11 cellular contexts compared by ENCODE assay signal in genomic region chr1:118563969-118564951, GRCh38.
A peak's percentile ranks its signal among the peaks of the same experiment; 100 is the strongest.
DNase-seq lines count a peak whose midpoint lies in the region; ATAC-seq, FAIRE-seq and TF ChIP-seq lines count a peak whose summit lies in the region.
"Had no signal": no experiment of that assay in that cellular context is flagged by ENCODE, and none has a peak within 500 bp of the region (broad histone marks: within the 10 kb centered on the region; RNA-seq: fewer than 3 reads in every experiment).

No MANE protein-coding gene starts in this region.

- RAD21 ChIA-PET in GM12878 (lab: Charles Lee; ENCODE audit: unreplicated experiment): no interaction called here

- no peak overlapping the region for H3K4me2 ChIP-seq in GM12878 (ENCODE audit: control insufficient read depth, insufficient read depth)

- no peak overlapping the region for H3K27ac Mint-ChIP-seq in activated CD8-positive, alpha-beta T cell treated with anti-CD3 and anti-CD28 coated beads, Interleukin-2, amount 10 ng/mL, durations not matched to agents 7 days and 5 days
- H3K27ac Mint-ChIP-seq: naive thymus-derived CD4-positive, alpha-beta T cell had no signal

- BruUV-seq in GM12878 (replicated peaks; lab: Mats Ljungman, UMichigan): no TSS peak

- peak; percentile 31 for ATAC-seq in left ventricle myocardium superior
- ATAC-seq in HG02973 (IDR thresholded peaks at IDR 0.05; ENCODE audit: unreplicated experiment): peak; percentile 82
- ATAC-seq in GM12878: peak; percentile 85
- no peak for ATAC-seq in activated CD8-positive, alpha-beta T cell treated with anti-CD3 and anti-CD28 coated beads, Interleukin-2, amount 10 ng/mL, durations not matched to agents 7 days and 5 days
- ATAC-seq: naive thymus-derived CD4-positive, alpha-beta T cell had no signal

- SMC1A ChIA-PET in GM12878 (lab: Charles Lee; ENCODE audit: uncharacterized antibody, unreplicated experiment): interaction anchor here (1.1 to 2.1 kb wide), 2 partner anchors 9 to 10 kb away, joined by 3 to 7 read pairs; no protein-coding TSS in a partner anchor

- DNase-seq in left ventricle myocardium superior (no peak), left ventricle myocardium inferior (no peak), GM12878 (ENCODE audit: low read depth, low spot score) (peak; percentile 7), suprapubic skin (ENCODE audit: low spot score in 2 of 2) (no peak), hippocampal formation (lab: John Stamatoyannopoulos, UW) (no peak), NCI-H2196 (lab: John Stamatoyannopoulos, UW; ENCODE audit: unreplicated experiment) (no peak)
- no peak for DNase-seq in activated CD8-positive, alpha-beta T cell treated with anti-CD3 and anti-CD28 coated beads, Interleukin-2, amount 10 ng/mL, durations not matched to agents 7 days and 5 days
- DNase-seq: erythroblast; naive thymus-derived CD4-positive, alpha-beta T cell; SHP77 treated with DMSO at 0.1 percent for 48 hours had no signal

- H3K9me3 ChIP-seq in left ventricle myocardium inferior (replicated peaks) (no peaks in the 10 kb centered on the region), GM12878 (replicated peaks; ENCODE audit: control insufficient read depth, insufficient read depth, low read length) (no peaks in the 10 kb centered on the region), suprapubic skin (no peaks in the 10 kb centered on the region)

- no peak for TF ChIP-seq CTCF in left ventricle myocardium inferior (IDR thresholded peaks at IDR 0.05; ENCODE audit: borderline replicate concordance)
- no peak for TF ChIP-seq CTCF in GM12878 (IDR thresholded peaks at IDR 0.05 in 2 of 3, conservative IDR thresholded peaks at IDR 0.05 in 1 of 3; ENCODE audit: control insufficient read depth in 2 of 3, extremely low read depth in 1 of 3, insufficient read depth in 1 of 3, low read depth in 3 of 3, low read length in 3 of 3)
- no peak for TF ChIP-seq CTCF in suprapubic skin (IDR thresholded peaks at IDR 0.05)

- POLR2A ChIA-PET in GM12878 (lab: Charles Lee): no interaction called here
- POLR2A ChIA-PET in activated CD8-positive, alpha-beta T cell treated with anti-CD3 and anti-CD28 coated beads, Interleukin-2, amount 10 ng/mL, durations not matched to agents 7 days and 5 days (lab: Charles Lee): no interaction called here

- no peak for TF ChIP-seq RAD21 in GM12878 (IDR thresholded peaks at IDR 0.05; ENCODE audit: insufficient read depth, low read depth, low read length)

- no peak for FAIRE-seq in GM12878 (lab: Jason Lieb, UNC)

- CTCF ChIA-PET in GM12878 (lab: Yijun Ruan, JAX): interaction anchor here (0.9 kb wide), 1 partner anchor 445 kb away, joined by 3 read pairs; no protein-coding TSS in a partner anchor
- CTCF ChIA-PET in activated CD8-positive, alpha-beta T cell treated with anti-CD3 and anti-CD28 coated beads, Interleukin-2, amount 10 ng/mL, durations not matched to agents 7 days and 5 days (lab: Charles Lee): no interaction called here

- no peaks in the 10 kb centered on the region for H3K9me3 Mint-ChIP-seq in activated CD8-positive, alpha-beta T cell treated with anti-CD3 and anti-CD28 coated beads, Interleukin-2, amount 10 ng/mL, durations not matched to agents 7 days and 5 days (ENCODE audit: insufficient read depth)

- H3K4me1 Mint-ChIP-seq in activated CD8-positive, alpha-beta T cell treated with anti-CD3 and anti-CD28 coated beads, Interleukin-2, amount 10 ng/mL, durations not matched to agents 7 days and 5 days (ENCODE audit: low read depth): no peaks in the 10 kb centered on the region
- H3K4me1 Mint-ChIP-seq: naive thymus-derived CD4-positive, alpha-beta T cell had no signal

- no peaks in the 10 kb centered on the region for H3K27me3 Mint-ChIP-seq in activated CD8-positive, alpha-beta T cell treated with anti-CD3 and anti-CD28 coated beads, Interleukin-2, amount 10 ng/mL, durations not matched to agents 7 days and 5 days (ENCODE audit: low read depth)
- H3K27me3 Mint-ChIP-seq: naive thymus-derived CD4-positive, alpha-beta T cell had no signal

- in situ Hi-C loops in GM12878 (cut with MboI): no loop called here

- H4K20me1 ChIP-seq in GM12878 (ENCODE audit: control insufficient read depth, insufficient read depth): no peaks in the 10 kb centered on the region

- no peak overlapping the region for H3K4me3 ChIP-seq in left ventricle myocardium inferior
- H3K4me3 ChIP-seq in GM12878: no peak overlapping the region
- no peak overlapping the region for H3K4me3 ChIP-seq in suprapubic skin

- intact Hi-C loops in left ventricle myocardium superior (cut with micrococcal nuclease): no loop called here
- intact Hi-C loops in left ventricle myocardium inferior (cut with micrococcal nuclease): no loop called here
- intact Hi-C loops in GM12878 (cut with micrococcal nuclease; ENCODE audit: unreplicated experiment): no loop called here

- no peaks in the 10 kb centered on the region for H3K36me3 Mint-ChIP-seq in activated CD8-positive, alpha-beta T cell treated with anti-CD3 and anti-CD28 coated beads, Interleukin-2, amount 10 ng/mL, durations not matched to agents 7 days and 5 days (ENCODE audit: low read depth)
- H3K36me3 Mint-ChIP-seq: naive thymus-derived CD4-positive, alpha-beta T cell had no signal

- H3K27me3 ChIP-seq in left ventricle myocardium inferior (ENCODE audit: low read depth) (no peaks in the 10 kb centered on the region), GM12878 (replicated peaks in 1 of 2; ENCODE audit: control insufficient read depth in 2 of 2, insufficient read depth in 2 of 2, low read length in 1 of 2) (no peaks in the 10 kb centered on the region), suprapubic skin (no peaks in the 10 kb centered on the region)

- no peaks in the 10 kb centered on the region for H3K4me1 ChIP-seq in left ventricle myocardium inferior
- H3K4me1 ChIP-seq in GM12878 (ENCODE audit: control insufficient read depth, insufficient read depth, low read length): no peaks in the 10 kb centered on the region
- no peaks in the 10 kb centered on the region for H3K4me1 ChIP-seq in suprapubic skin

- 10% methylated on average over 6 of the region's 6 CpGs for WGBS in GM12878 (ENCODE audit: insufficient coverage, insufficient replicate concordance, low lambda C conversion rate, missing lambda C conversion rate)
- 42% methylated on average over 6 of the region's 6 CpGs for WGBS in suprapubic skin

- TF ChIP-seq POLR2A in GM12878 (IDR thresholded peaks at IDR 0.05; ENCODE audit: low read depth, low read length) (no peak), suprapubic skin (IDR thresholded peaks at IDR 0.05) (no peak)

- H2AFZ ChIP-seq in GM12878 (ENCODE audit: control insufficient read depth, low read depth, low read length): no peak overlapping the region

- no peaks in the 10 kb centered on the region for H3K79me2 ChIP-seq in GM12878 (ENCODE audit: control insufficient read depth, insufficient read depth, low read length)

- no peak overlapping the region for H3K4me3 Mint-ChIP-seq in activated CD8-positive, alpha-beta T cell treated with anti-CD3 and anti-CD28 coated beads, Interleukin-2, amount 10 ng/mL, durations not matched to agents 7 days and 5 days
- H3K4me3 Mint-ChIP-seq: naive thymus-derived CD4-positive, alpha-beta T cell had no signal

- H3K9ac ChIP-seq in GM12878 (ENCODE audit: control insufficient read depth, insufficient read depth, low read length): no peak overlapping the region

- TF ChIP-seq EP300 in GM12878 (IDR thresholded peaks at IDR 0.05; ENCODE audit: borderline replicate concordance in 1 of 2, control insufficient read depth in 1 of 2, low read depth in 2 of 2, low read length in 2 of 2) (peak; percentile 52 to 54; a peak in 3 of 4 replicates), suprapubic skin (IDR thresholded peaks at IDR 0.05) (no peak)

- H3K36me3 ChIP-seq in left ventricle myocardium inferior: no peaks in the 10 kb centered on the region
- no peaks in the 10 kb centered on the region for H3K36me3 ChIP-seq in GM12878 (ENCODE audit: control insufficient read depth in 2 of 2, insufficient read depth in 2 of 2, low read length in 1 of 2)
- H3K36me3 ChIP-seq in suprapubic skin: no peaks in the 10 kb centered on the region

- H3K27ac ChIP-seq in left ventricle myocardium inferior (replicated peaks) (no peak overlapping the region), GM12878 (ENCODE audit: control insufficient read depth, insufficient read depth) (no peak overlapping the region), suprapubic skin (no peak overlapping the region)

TF ChIP-seq in GM12878, 131 proteins besides CTCF, POLR2A, EP300 and RAD21 (continues in another document):
- TF ChIP-seq NR2F1 (conservative IDR thresholded peaks at IDR 0.05) (no peak), GABPA (IDR thresholded peaks at IDR 0.05; ENCODE audit: low read depth) (no peak), KAT2A (conservative IDR thresholded peaks at IDR 0.05; ENCODE audit: control insufficient read depth, low read depth, low read length) (no peak), MAX (IDR thresholded peaks at IDR 0.05; ENCODE audit: low read depth, low read length) (no peak), ATF7 (IDR thresholded peaks at IDR 0.05; ENCODE audit: low read depth) (peak; percentile 57; the same call in 1 of the 2 replicates), CHD1 (IDR thresholded peaks at IDR 0.05; ENCODE audit: low read depth, low read length) (no peak), SMARCA5 (IDR thresholded peaks at IDR 0.05) (no peak)
- TF ChIP-seq, protein P1, sequence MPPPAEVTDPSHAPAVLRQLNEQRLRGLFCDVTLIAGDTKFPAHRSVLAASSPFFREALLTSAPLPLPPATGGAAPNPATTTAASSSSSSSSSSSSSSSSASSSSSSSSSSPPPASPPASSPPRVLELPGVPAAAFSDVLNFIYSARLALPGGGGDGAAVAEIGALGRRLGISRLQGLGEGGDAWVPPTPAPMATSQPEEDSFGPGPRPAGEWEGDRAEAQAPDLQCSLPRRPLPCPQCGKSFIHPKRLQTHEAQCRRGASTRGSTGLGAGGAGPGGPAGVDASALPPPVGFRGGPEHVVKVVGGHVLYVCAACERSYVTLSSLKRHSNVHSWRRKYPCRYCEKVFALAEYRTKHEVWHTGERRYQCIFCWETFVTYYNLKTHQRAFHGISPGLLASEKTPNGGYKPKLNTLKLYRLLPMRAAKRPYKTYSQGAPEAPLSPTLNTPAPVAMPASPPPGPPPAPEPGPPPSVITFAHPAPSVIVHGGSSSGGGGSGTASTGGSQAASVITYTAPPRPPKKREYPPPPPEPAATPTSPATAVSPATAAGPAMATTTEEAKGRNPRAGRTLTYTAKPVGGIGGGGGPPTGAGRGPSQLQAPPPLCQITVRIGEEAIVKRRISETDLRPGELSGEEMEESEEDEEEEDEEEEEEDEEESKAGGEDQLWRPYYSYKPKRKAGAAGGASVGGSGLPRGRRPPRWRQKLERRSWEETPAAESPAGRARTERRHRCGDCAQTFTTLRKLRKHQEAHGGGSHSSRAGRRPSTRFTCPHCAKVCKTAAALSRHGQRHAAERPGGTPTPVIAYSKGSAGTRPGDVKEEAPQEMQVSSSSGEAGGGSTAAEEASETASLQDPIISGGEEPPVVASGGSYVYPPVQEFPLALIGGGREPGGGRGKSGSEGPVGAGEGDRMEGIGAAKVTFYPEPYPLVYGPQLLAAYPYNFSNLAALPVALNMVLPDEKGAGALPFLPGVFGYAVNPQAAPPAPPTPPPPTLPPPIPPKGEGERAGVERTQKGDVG (CRISPR knock-in tag; IDR thresholded peaks at IDR 0.05): no peak
